In genomic region chr14:71780075-71780474, GRCh38 we compare ENCODE assay signal across 12 cellular contexts.
"Had no signal": no experiment of that assay in that cellular context is flagged by ENCODE, and none has a peak within 500 bp of the region (broad histone marks: within the 10 kb centered on the region; RNA-seq: fewer than 3 reads in every experiment).

No MANE protein-coding gene starts in this region.

- H3K4me3 ChIP-seq: lung, prostate gland, sigmoid colon, thoracic aorta had no signal

- ATAC-seq: activated CD4-positive, alpha-beta T cell treated with anti-CD3 and anti-CD28 coated beads for 36 hours; stimulated activated naive B cell treated with anti-CD40 and anti-IgM and Interleukin-4, amounts not matched to agents 10 μg/mL and 1 μg/mL and 100 μg/mL, for 72 hours; WTC11 had no signal

- H3K9me3 Mint-ChIP-seq: stimulated activated naive B cell treated with anti-CD40 and anti-IgM and Interleukin-4, amounts not matched to agents 10 μg/mL and 1 μg/mL and 100 μg/mL, for 72 hours had no signal

- H3K9me3 ChIP-seq: prostate gland, sigmoid colon, thoracic aorta had no signal

- DNase-seq: activated CD4-positive, alpha-beta T cell treated with anti-CD3 and anti-CD28 coated beads for 36 hours; activated CD4-positive, alpha-beta T cell treated with anti-CD3 and anti-CD28 coated beads, Interleukin-2, amount 50 U/mL, for 48 hours; effector memory CD4-positive, alpha-beta T cell; sigmoid colon; stimulated activated naive B cell treated with anti-CD40 and anti-IgM and Interleukin-4, amounts not matched to agents 10 μg/mL and 1 μg/mL and 100 μg/mL, for 72 hours had no signal

- H3K36me3 Mint-ChIP-seq: activated naive CD8-positive, alpha-beta T cell; stimulated activated naive B cell treated with anti-CD40 and anti-IgM and Interleukin-4, amounts not matched to agents 10 μg/mL and 1 μg/mL and 100 μg/mL, for 72 hours had no signal

- H3K27ac ChIP-seq: prostate gland, sigmoid colon, thoracic aorta had no signal

- H3K4me3 Mint-ChIP-seq: activated CD4-positive, alpha-beta T cell treated with anti-CD3 and anti-CD28 coated beads for 36 hours; activated naive CD8-positive, alpha-beta T cell; neural crest cell; stimulated activated naive B cell treated with anti-CD40 and anti-IgM and Interleukin-4, amounts not matched to agents 10 μg/mL and 1 μg/mL and 100 μg/mL, for 72 hours; T-helper 1 cell treated with Interleukin-12 subunit alpha and Interleukin-12 subunit beta and Interleukin-4 antibody, amounts not matched to agents 30 μg/mL and 1 μg/mL, for 36 hours; WTC11 had no signal

- H3K36me3 ChIP-seq: prostate gland, sigmoid colon, thoracic aorta had no signal

- H3K27ac Mint-ChIP-seq: activated CD4-positive, alpha-beta T cell treated with anti-CD3 and anti-CD28 coated beads for 36 hours; activated naive CD8-positive, alpha-beta T cell; stimulated activated naive B cell treated with anti-CD40 and anti-IgM and Interleukin-4, amounts not matched to agents 10 μg/mL and 1 μg/mL and 100 μg/mL, for 72 hours; T-helper 1 cell treated with Interleukin-12 subunit alpha and Interleukin-12 subunit beta and Interleukin-4 antibody, amounts not matched to agents 30 μg/mL and 1 μg/mL, for 36 hours; WTC11 had no signal

- H3K4me1 ChIP-seq: prostate gland, sigmoid colon had no signal
